Comparison of ENCODE assay signal across 22 cellular contexts in genomic region chrX:137234651-137235402, GRCh38.
DNase-seq lines count a peak whose midpoint lies in the region; ATAC-seq and TF ChIP-seq lines count a peak whose summit lies in the region.
"Had no signal": no experiment of that assay in that cellular context is flagged by ENCODE, and none has a peak within 500 bp of the region (broad histone marks: within the 10 kb centered on the region; RNA-seq: fewer than 3 reads in every experiment).

No MANE protein-coding gene starts in this region.

- H3K27me3 Mint-ChIP-seq in activated naive CD4-positive, alpha-beta T cell treated with anti-CD3 and anti-CD28 coated beads, Interleukin-2, amount 50 U/mL, for 24 hours, result no peaks in the 10 kb centered on the region
- H3K27me3 Mint-ChIP-seq in activated CD8-positive, alpha-beta T cell treated with anti-CD3 and anti-CD28 coated beads, Interleukin-2, amount 10 ng/mL, durations not matched to agents 7 days and 5 days (ENCODE audit: low read depth), result no peaks in the 10 kb centered on the region
- peaks cover 30% of the 10 kb centered on the region for H3K27me3 Mint-ChIP-seq in neural crest cell (ENCODE audit: low read depth)

- no peak for DNase-seq in activated naive CD4-positive, alpha-beta T cell (lab: John Stamatoyannopoulos, UW)
- DNase-seq in activated CD8-positive, alpha-beta T cell treated with anti-CD3 and anti-CD28 coated beads, Interleukin-2, amount 10 ng/mL, durations not matched to agents 7 days and 5 days, result peak; percentile 23
- DNase-seq in neural crest cell (ENCODE audit: low read depth, low spot score), result no peak
- DNase-seq in globus pallidus (ENCODE audit: low spot score), result no peak
- no peak for DNase-seq in UCSD-AML1 (lab: John Stamatoyannopoulos, UW; ENCODE audit: unreplicated experiment)
- DNase-seq: activated gamma-delta T cell treated with Interleukin-2 at 50 U/mL for 16 hours; cerebellar nuclear complex; heart right ventricle; mammary epithelial cell; NCI-H1694 treated with DMSO at 0.1 percent for 48 hours; NCI-H526 treated with DMSO at 0.1 percent for 48 hours; nucleus accumbens; SK-N-SH; stimulated activated CD8-positive, alpha-beta memory T cell treated with anti-CD3 and anti-CD28 coated beads, Interleukin-4, amount 100 ng/mL, for 48 hours; trophoblast cell had no signal

- peak overlapping the region; percentile 50 for H3K4me3 ChIP-seq in Loucy (ENCODE audit: low read length, poor library complexity, severe bottlenecking)
- H3K4me3 ChIP-seq: ascending aorta, heart right ventricle had no signal

- H3K79me2 ChIP-seq in Loucy (ENCODE audit: insufficient read depth, low read length), result no peaks in the 10 kb centered on the region

- TF ChIP-seq CTCF in Loucy (conservative IDR thresholded peaks at IDR 0.05; ENCODE audit: low read length), result no peak
- no peak for TF ChIP-seq CTCF in neural crest cell (conservative IDR thresholded peaks at IDR 0.05)

- CTCF ChIA-PET in activated CD8-positive, alpha-beta T cell treated with anti-CD3 and anti-CD28 coated beads, Interleukin-2, amount 10 ng/mL, durations not matched to agents 7 days and 5 days (lab: Charles Lee), result no interaction called here

- H3K27ac Mint-ChIP-seq in activated naive CD4-positive, alpha-beta T cell treated with anti-CD3 and anti-CD28 coated beads, Interleukin-2, amount 50 U/mL, for 24 hours, result peak overlapping the region; percentile 31
- H3K27ac Mint-ChIP-seq in activated CD8-positive, alpha-beta T cell treated with anti-CD3 and anti-CD28 coated beads, Interleukin-2, amount 10 ng/mL, durations not matched to agents 7 days and 5 days, result peak overlapping the region; percentile 64
- no peak overlapping the region for H3K27ac Mint-ChIP-seq in neural crest cell (ENCODE audit: unreplicated experiment)
- H3K27ac Mint-ChIP-seq: CD4-positive, CD25-positive, alpha-beta regulatory T cell; T-helper 2 cell treated with Interferon-gamma antibody and Interleukin-4, amounts not matched to agents 5 μg/mL and 100 μg/mL, for 36 hours had no signal

- peaks cover 20% of the 10 kb centered on the region for H3K4me1 ChIP-seq in Loucy (ENCODE audit: insufficient read depth, low read length, poor library complexity, severe bottlenecking)
- H3K4me1 ChIP-seq: ascending aorta, heart right ventricle had no signal

- H3K4me3 Mint-ChIP-seq in activated naive CD4-positive, alpha-beta T cell treated with anti-CD3 and anti-CD28 coated beads, Interleukin-2, amount 50 U/mL, for 24 hours, result peak overlapping the region; percentile 52
- H3K4me3 Mint-ChIP-seq in activated CD8-positive, alpha-beta T cell treated with anti-CD3 and anti-CD28 coated beads, Interleukin-2, amount 10 ng/mL, durations not matched to agents 7 days and 5 days, result no peak overlapping the region
- H3K4me3 Mint-ChIP-seq in neural crest cell, result peak overlapping the region; percentile 18
- H3K4me3 Mint-ChIP-seq: CD4-positive, CD25-positive, alpha-beta regulatory T cell; T-helper 2 cell treated with Interferon-gamma antibody and Interleukin-4, amounts not matched to agents 5 μg/mL and 100 μg/mL, for 36 hours had no signal

- H3K27me3 ChIP-seq in Loucy (ENCODE audit: insufficient read depth, low read length, poor library complexity, severe bottlenecking), result no peaks in the 10 kb centered on the region
- H3K27me3 ChIP-seq: ascending aorta had no signal

- peak; percentile 63 for ATAC-seq in activated CD8-positive, alpha-beta T cell treated with anti-CD3 and anti-CD28 coated beads, Interleukin-2, amount 10 ng/mL, durations not matched to agents 7 days and 5 days
- no peak for ATAC-seq in SK-N-SH treated with all-trans-retinoic acid at 6 μM for 48 hours
- ATAC-seq: heart right ventricle, HepG2 had no signal

- peaks cover 48% of the 10 kb centered on the region for H3K4me1 Mint-ChIP-seq in activated naive CD4-positive, alpha-beta T cell treated with anti-CD3 and anti-CD28 coated beads, Interleukin-2, amount 50 U/mL, for 24 hours
- peaks cover 18% of the 10 kb centered on the region for H3K4me1 Mint-ChIP-seq in activated CD8-positive, alpha-beta T cell treated with anti-CD3 and anti-CD28 coated beads, Interleukin-2, amount 10 ng/mL, durations not matched to agents 7 days and 5 days (ENCODE audit: low read depth)
- H3K4me1 Mint-ChIP-seq in neural crest cell, result peaks cover 42% of the 10 kb centered on the region
- H3K4me1 Mint-ChIP-seq: CD4-positive, CD25-positive, alpha-beta regulatory T cell had no signal

- no peaks in the 10 kb centered on the region for H3K9me2 ChIP-seq in Loucy (replicated peaks; ENCODE audit: low read depth, low read length)
- H3K9me2 ChIP-seq: SK-N-SH had no signal

- H3K9me3 ChIP-seq in Loucy (ENCODE audit: insufficient read depth, low read depth, low read length), result no peaks in the 10 kb centered on the region
- H3K9me3 ChIP-seq: ascending aorta, heart right ventricle, SK-N-SH had no signal

- H3K36me3 ChIP-seq in Loucy (ENCODE audit: insufficient read depth, low read length), result no peaks in the 10 kb centered on the region
- H3K36me3 ChIP-seq: ascending aorta, heart right ventricle had no signal

- peak overlapping the region; percentile 62 for H3K4me2 ChIP-seq in Loucy (ENCODE audit: low read depth, low read length, poor library complexity, severe bottlenecking)
- H3K4me2 ChIP-seq: SK-N-SH had no signal

- H3K9me3 Mint-ChIP-seq in activated naive CD4-positive, alpha-beta T cell treated with anti-CD3 and anti-CD28 coated beads, Interleukin-2, amount 50 U/mL, for 24 hours, result no peaks in the 10 kb centered on the region
- no peaks in the 10 kb centered on the region for H3K9me3 Mint-ChIP-seq in activated CD8-positive, alpha-beta T cell treated with anti-CD3 and anti-CD28 coated beads, Interleukin-2, amount 10 ng/mL, durations not matched to agents 7 days and 5 days (ENCODE audit: insufficient read depth)
- peaks cover 2% of the 10 kb centered on the region for H3K9me3 Mint-ChIP-seq in neural crest cell
- H3K9me3 Mint-ChIP-seq: T-helper 2 cell treated with Interferon-gamma antibody and Interleukin-4, amounts not matched to agents 5 μg/mL and 100 μg/mL, for 36 hours had no signal

- no peaks in the 10 kb centered on the region for H3K36me3 Mint-ChIP-seq in activated naive CD4-positive, alpha-beta T cell treated with anti-CD3 and anti-CD28 coated beads, Interleukin-2, amount 50 U/mL, for 24 hours
- H3K36me3 Mint-ChIP-seq in activated CD8-positive, alpha-beta T cell treated with anti-CD3 and anti-CD28 coated beads, Interleukin-2, amount 10 ng/mL, durations not matched to agents 7 days and 5 days (ENCODE audit: low read depth), result no peaks in the 10 kb centered on the region
- no peaks in the 10 kb centered on the region for H3K36me3 Mint-ChIP-seq in neural crest cell (ENCODE audit: low read depth)
- H3K36me3 Mint-ChIP-seq: CD4-positive, CD25-positive, alpha-beta regulatory T cell had no signal

- no peaks in the 10 kb centered on the region for H3F3A ChIP-seq in Loucy (ENCODE audit: low read depth)

- H3K9ac ChIP-seq in Loucy (ENCODE audit: low read depth, low read length, poor library complexity, severe bottlenecking), result no peak overlapping the region
- H3K9ac ChIP-seq: SK-N-SH had no signal

- H4K20me1 ChIP-seq in Loucy (ENCODE audit: insufficient read depth, low read length, poor library complexity, severe bottlenecking), result no peaks in the 10 kb centered on the region

- POLR2A ChIA-PET in activated CD8-positive, alpha-beta T cell treated with anti-CD3 and anti-CD28 coated beads, Interleukin-2, amount 10 ng/mL, durations not matched to agents 7 days and 5 days (lab: Charles Lee), result no interaction called here

- H2AFZ ChIP-seq in Loucy (ENCODE audit: low read length), result no peak overlapping the region

TF ChIP-seq in SK-N-SH treated with all-trans-retinoic acid at 6 μM for 48 hours, 23 proteins besides CTCF, POLR2A, EP300 and RAD21:
- TF ChIP-seq PPARA (CRISPR knock-in tag; IDR thresholded peaks at IDR 0.05; ENCODE audit: borderline replicate concordance) (no peak), TSHZ2 (CRISPR knock-in tag; IDR thresholded peaks at IDR 0.05) (no peak), GLIS3 (CRISPR knock-in tag; IDR thresholded peaks at IDR 0.05) (no peak)
- TF ChIP-seq, protein P1, sequence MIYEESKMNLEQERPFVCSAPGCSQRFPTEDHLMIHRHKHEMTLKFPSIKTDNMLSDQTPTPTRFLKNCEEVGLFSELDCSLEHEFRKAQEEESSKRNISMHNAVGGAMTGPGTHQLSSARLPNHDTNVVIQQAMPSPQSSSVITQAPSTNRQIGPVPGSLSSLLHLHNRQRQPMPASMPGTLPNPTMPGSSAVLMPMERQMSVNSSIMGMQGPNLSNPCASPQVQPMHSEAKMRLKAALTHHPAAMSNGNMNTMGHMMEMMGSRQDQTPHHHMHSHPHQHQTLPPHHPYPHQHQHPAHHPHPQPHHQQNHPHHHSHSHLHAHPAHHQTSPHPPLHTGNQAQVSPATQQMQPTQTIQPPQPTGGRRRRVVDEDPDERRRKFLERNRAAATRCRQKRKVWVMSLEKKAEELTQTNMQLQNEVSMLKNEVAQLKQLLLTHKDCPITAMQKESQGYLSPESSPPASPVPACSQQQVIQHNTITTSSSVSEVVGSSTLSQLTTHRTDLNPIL (CRISPR knock-in tag; IDR thresholded peaks at IDR 0.05; ENCODE audit: low read depth), result no peak
